8 cellular contexts compared by ENCODE assay signal in genomic region chr6:116217069-116217468, GRCh38. TPM values are rescaled to one million over a fixed set of nuclear protein-coding genes. Genes with fewer than 3 reads are reported as not detected.
DNase-seq lines count a peak whose midpoint lies in the region; ATAC-seq, FAIRE-seq and TF ChIP-seq lines count a peak whose summit lies in the region.

No MANE protein-coding gene starts in this region.

- TF ChIP-seq CTCF in brain microvascular endothelial cell (IDR thresholded peaks at IDR 0.05; ENCODE audit: low read depth, low read length, missing control alignments) (peak; percentile 35), kidney (IDR thresholded peaks at IDR 0.05; ENCODE audit: borderline replicate concordance, extremely low read depth, insufficient read depth) (no peak)

- H3K27me3 ChIP-seq in brain microvascular endothelial cell (replicated peaks), result no peaks in the 10 kb centered on the region

- no peaks in the 10 kb centered on the region for H3K4me1 ChIP-seq in kidney (ENCODE audit: control insufficient read depth in 1 of 2, insufficient read depth in 1 of 2, low read depth in 1 of 2, low read length in 2 of 2)

- H3K4me3 ChIP-seq in brain microvascular endothelial cell (ENCODE audit: low read depth, low read length) (no peak overlapping the region), kidney (ENCODE audit: low read length in 2 of 2) (no peak overlapping the region)

- intact Hi-C loops in left colon (cut with DNase I, micrococcal nuclease) (no loop called here), kidney (cut with DNase I) (no loop called here)

- peak; percentile 43 for DNase-seq in COLO829 (ENCODE audit: low spot score)
- DNase-seq in NCI-H226, result peak; percentile 25
- no peak for DNase-seq in brain microvascular endothelial cell
- DNase-seq in left colon, result no peak
- no peak for DNase-seq in kidney
- no peak for DNase-seq in effector CD4-positive, alpha-beta T cell

- peak; percentile 53 for ATAC-seq in GM21381 (IDR thresholded peaks at IDR 0.05; ENCODE audit: unreplicated experiment)
- peak; percentile 42 for ATAC-seq in left colon
- no peak for ATAC-seq in HG02884 (IDR thresholded peaks at IDR 0.05; ENCODE audit: unreplicated experiment)

- H3K27ac ChIP-seq in brain microvascular endothelial cell (no peak overlapping the region), kidney (ENCODE audit: low read depth in 2 of 2, low read length in 2 of 2) (no peak overlapping the region)

- H3K36me3 ChIP-seq in brain microvascular endothelial cell (replicated peaks) (no peaks in the 10 kb centered on the region), kidney (ENCODE audit: control insufficient read depth in 1 of 2, insufficient read depth in 2 of 2, low read length in 2 of 2) (peaks cover 0 to 6% of the 10 kb centered on the region in 2 donors)

- in situ Hi-C loops in brain microvascular endothelial cell (cut with HindIII; ENCODE audit: low pct_ligation_motif_present, low sequenced_read_pairs), result no loop called here

- H3K9me3 ChIP-seq in kidney (ENCODE audit: control insufficient read depth in 1 of 2, low read length in 2 of 2), result no peaks in the 10 kb centered on the region

- FAIRE-seq in kidney (lab: Jason Lieb, UNC), result no peak

- no peak overlapping the region for H3K9ac ChIP-seq in kidney (ENCODE audit: low read length in 2 of 2)

RNA-seq across cellular contexts. Expression of gene TSPYL4, which starts 36.8 kb away (rescaled TPM):
- 1 to 10 TPM; 5.7 to 7.5 TPM for total RNA-seq in left colon
- total RNA-seq in kidney, result 25.8 TPM
- 15.2 TPM for polyA plus RNA-seq in kidney (ENCODE audit: insufficient read depth, low read depth, low replicate concordance)

Comparison
In these comparisons a context has a peak if more than half of its experiments do, and no peak if none do; other contexts are left out.
1. DNase-seq: peak in COLO829 (single experiment) and NCI-H226 (single experiment); none in brain microvascular endothelial cell (single experiment), left colon (0 of 2), kidney (single experiment) and effector CD4-positive, alpha-beta T cell (single experiment).